2 cellular contexts compared by ENCODE assay signal in the genomic region with DNA sequence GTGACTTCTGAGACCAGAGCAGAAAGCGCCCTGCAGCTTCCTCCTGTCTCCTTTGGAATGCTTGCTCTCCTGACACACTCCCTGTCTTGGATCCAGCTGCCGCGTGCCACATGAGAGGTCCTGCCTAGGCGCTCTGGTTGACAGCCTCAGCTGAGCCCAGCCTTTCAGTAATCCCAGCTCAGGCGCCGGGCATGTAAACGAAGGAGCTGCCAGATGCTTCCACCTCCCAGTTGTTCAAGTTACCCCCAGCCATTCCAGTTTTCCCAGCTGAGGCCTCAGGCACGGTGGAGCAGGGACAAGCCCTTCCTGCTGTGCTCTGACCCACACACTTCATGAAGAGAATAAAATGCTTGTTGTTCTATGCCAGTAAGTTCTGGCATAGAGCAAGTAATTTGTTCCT.
TF ChIP-seq lines count a peak whose summit lies in the region.

No MANE protein-coding gene starts in this region.

TF ChIP-seq in GM23338, 12 proteins besides CTCF, POLR2A, EP300 and RAD21:
- TF ChIP-seq EZH2 (IDR thresholded peaks at IDR 0.05; ENCODE audit: low read depth, unreplicated experiment), result no peak
- TF ChIP-seq EZH2phosphoT487 (IDR thresholded peaks at IDR 0.05; ENCODE audit: unreplicated experiment), result no peak
- TF ChIP-seq CREB1 (CRISPR knock-in tag; IDR thresholded peaks at IDR 0.05; ENCODE audit: low read depth), result no peak
- no peak for TF ChIP-seq STAT1 (IDR thresholded peaks at IDR 0.05; ENCODE audit: unreplicated experiment)
- TF ChIP-seq NANOG (IDR thresholded peaks at IDR 0.05; ENCODE audit: borderline replicate concordance), result no peak
- no peak for TF ChIP-seq POLR2AphosphoS5 (IDR thresholded peaks at IDR 0.05; ENCODE audit: low read depth)
- no peak for TF ChIP-seq ZNF114 (CRISPR knock-in tag; IDR thresholded peaks at IDR 0.05)
- no peak for TF ChIP-seq JUNB (IDR thresholded peaks at IDR 0.05; ENCODE audit: unreplicated experiment)
- TF ChIP-seq, protein P1, sequence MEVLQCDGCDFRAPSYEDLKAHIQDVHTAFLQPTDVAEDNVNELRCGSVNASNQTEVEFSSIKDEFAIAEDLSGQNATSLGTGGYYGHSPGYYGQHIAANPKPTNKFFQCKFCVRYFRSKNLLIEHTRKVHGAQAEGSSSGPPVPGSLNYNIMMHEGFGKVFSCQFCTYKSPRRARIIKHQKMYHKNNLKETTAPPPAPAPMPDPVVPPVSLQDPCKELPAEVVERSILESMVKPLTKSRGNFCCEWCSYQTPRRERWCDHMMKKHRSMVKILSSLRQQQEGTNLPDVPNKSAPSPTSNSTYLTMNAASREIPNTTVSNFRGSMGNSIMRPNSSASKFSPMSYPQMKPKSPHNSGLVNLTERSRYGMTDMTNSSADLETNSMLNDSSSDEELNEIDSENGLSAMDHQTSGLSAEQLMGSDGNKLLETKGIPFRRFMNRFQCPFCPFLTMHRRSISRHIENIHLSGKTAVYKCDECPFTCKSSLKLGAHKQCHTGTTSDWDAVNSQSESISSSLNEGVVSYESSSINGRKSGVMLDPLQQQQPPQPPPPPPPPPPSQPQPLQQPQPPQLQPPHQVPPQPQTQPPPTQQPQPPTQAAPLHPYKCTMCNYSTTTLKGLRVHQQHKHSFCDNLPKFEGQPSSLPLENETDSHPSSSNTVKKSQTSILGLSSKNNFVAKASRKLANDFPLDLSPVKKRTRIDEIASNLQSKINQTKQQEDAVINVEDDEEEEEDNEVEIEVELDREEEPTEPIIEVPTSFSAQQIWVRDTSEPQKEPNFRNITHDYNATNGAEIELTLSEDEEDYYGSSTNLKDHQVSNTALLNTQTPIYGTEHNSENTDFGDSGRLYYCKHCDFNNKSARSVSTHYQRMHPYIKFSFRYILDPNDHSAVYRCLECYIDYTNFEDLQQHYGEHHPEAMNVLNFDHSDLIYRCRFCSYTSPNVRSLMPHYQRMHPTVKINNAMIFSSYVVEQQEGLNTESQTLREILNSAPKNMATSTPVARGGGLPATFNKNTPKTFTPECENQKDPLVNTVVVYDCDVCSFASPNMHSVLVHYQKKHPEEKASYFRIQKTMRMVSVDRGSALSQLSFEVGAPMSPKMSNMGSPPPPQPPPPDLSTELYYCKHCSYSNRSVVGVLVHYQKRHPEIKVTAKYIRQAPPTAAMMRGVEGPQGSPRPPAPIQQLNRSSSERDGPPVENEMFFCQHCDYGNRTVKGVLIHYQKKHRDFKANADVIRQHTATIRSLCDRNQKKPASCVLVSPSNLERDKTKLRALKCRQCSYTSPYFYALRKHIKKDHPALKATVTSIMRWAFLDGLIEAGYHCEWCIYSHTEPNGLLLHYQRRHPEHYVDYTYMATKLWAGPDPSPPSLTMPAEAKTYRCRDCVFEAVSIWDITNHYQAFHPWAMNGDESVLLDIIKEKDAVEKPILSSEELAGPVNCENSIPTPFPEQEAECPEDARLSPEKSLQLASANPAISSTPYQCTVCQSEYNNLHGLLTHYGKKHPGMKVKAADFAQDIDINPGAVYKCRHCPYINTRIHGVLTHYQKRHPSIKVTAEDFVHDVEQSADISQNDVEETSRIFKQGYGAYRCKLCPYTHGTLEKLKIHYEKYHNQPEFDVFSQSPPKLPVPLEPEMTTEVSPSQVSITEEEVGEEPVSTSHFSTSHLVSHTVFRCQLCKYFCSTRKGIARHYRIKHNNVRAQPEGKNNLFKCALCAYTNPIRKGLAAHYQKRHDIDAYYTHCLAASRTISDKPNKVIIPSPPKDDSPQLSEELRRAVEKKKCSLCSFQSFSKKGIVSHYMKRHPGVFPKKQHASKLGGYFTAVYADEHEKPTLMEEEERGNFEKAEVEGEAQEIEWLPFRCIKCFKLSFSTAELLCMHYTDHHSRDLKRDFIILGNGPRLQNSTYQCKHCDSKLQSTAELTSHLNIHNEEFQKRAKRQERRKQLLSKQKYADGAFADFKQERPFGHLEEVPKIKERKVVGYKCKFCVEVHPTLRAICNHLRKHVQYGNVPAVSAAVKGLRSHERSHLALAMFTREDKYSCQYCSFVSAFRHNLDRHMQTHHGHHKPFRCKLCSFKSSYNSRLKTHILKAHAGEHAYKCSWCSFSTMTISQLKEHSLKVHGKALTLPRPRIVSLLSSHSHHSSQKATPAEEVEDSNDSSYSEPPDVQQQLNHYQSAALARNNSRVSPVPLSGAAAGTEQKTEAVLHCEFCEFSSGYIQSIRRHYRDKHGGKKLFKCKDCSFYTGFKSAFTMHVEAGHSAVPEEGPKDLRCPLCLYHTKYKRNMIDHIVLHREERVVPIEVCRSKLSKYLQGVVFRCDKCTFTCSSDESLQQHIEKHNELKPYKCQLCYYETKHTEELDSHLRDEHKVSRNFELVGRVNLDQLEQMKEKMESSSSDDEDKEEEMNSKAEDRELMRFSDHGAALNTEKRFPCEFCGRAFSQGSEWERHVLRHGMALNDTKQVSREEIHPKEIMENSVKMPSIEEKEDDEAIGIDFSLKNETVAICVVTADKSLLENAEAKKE (CRISPR knock-in tag; IDR thresholded peaks at IDR 0.05), result no peak
- TF ChIP-seq, protein P2, sequence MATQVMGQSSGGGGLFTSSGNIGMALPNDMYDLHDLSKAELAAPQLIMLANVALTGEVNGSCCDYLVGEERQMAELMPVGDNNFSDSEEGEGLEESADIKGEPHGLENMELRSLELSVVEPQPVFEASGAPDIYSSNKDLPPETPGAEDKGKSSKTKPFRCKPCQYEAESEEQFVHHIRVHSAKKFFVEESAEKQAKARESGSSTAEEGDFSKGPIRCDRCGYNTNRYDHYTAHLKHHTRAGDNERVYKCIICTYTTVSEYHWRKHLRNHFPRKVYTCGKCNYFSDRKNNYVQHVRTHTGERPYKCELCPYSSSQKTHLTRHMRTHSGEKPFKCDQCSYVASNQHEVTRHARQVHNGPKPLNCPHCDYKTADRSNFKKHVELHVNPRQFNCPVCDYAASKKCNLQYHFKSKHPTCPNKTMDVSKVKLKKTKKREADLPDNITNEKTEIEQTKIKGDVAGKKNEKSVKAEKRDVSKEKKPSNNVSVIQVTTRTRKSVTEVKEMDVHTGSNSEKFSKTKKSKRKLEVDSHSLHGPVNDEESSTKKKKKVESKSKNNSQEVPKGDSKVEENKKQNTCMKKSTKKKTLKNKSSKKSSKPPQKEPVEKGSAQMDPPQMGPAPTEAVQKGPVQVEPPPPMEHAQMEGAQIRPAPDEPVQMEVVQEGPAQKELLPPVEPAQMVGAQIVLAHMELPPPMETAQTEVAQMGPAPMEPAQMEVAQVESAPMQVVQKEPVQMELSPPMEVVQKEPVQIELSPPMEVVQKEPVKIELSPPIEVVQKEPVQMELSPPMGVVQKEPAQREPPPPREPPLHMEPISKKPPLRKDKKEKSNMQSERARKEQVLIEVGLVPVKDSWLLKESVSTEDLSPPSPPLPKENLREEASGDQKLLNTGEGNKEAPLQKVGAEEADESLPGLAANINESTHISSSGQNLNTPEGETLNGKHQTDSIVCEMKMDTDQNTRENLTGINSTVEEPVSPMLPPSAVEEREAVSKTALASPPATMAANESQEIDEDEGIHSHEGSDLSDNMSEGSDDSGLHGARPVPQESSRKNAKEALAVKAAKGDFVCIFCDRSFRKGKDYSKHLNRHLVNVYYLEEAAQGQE (IDR thresholded peaks at IDR 0.05; ENCODE audit: unreplicated experiment), result no peak
- TF ChIP-seq ZNF331 (CRISPR knock-in tag; IDR thresholded peaks at IDR 0.05; ENCODE audit: low read depth), result no peak

TF ChIP-seq in WTC11, 78 proteins besides CTCF, POLR2A, EP300 and RAD21:
- TF ChIP-seq, protein P3, sequence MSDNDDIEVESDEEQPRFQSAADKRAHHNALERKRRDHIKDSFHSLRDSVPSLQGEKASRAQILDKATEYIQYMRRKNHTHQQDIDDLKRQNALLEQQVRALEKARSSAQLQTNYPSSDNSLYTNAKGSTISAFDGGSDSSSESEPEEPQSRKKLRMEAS (CRISPR knock-in tag; IDR thresholded peaks at IDR 0.05), result peak; percentile 50; the same call in 1 of the 2 replicates
- TF ChIP-seq, protein P4, sequence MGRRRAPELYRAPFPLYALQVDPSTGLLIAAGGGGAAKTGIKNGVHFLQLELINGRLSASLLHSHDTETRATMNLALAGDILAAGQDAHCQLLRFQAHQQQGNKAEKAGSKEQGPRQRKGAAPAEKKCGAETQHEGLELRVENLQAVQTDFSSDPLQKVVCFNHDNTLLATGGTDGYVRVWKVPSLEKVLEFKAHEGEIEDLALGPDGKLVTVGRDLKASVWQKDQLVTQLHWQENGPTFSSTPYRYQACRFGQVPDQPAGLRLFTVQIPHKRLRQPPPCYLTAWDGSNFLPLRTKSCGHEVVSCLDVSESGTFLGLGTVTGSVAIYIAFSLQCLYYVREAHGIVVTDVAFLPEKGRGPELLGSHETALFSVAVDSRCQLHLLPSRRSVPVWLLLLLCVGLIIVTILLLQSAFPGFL (CRISPR knock-in tag; IDR thresholded peaks at IDR 0.05; ENCODE audit: borderline replicate concordance), result no peak
- no peak for TF ChIP-seq NR2C2 (CRISPR knock-in tag; IDR thresholded peaks at IDR 0.05)
- TF ChIP-seq, protein P5, sequence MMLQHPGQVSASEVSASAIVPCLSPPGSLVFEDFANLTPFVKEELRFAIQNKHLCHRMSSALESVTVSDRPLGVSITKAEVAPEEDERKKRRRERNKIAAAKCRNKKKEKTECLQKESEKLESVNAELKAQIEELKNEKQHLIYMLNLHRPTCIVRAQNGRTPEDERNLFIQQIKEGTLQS (CRISPR knock-in tag; conservative IDR thresholded peaks at IDR 0.05), result no peak
- no peak for TF ChIP-seq ZNF396 (CRISPR knock-in tag; IDR thresholded peaks at IDR 0.05; ENCODE audit: borderline replicate concordance)
- TF ChIP-seq CREM (CRISPR knock-in tag; IDR thresholded peaks at IDR 0.05), result no peak
